9 cellular contexts compared by ENCODE assay signal in the genomic region with DNA sequence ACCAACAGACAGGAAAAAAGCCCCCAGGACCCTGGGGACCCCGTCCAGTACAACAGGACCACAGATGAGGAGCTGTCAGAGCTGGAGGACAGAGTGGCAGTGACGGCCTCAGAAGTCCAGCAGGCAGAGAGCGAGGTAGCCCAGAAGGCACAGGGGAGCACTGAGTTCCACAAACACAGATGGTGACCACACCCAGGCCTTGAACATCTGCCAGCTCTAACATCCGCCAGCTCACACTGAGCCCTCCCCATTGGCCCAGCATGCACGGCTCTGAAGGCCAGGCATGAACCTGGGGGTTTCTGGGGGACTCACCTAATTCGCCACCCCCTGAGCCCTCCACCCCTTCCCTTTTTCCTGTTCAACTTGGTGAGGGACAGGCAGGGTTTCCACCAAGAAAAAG. TPM values are rescaled to one million over a fixed set of nuclear protein-coding genes. Genes with fewer than 3 reads are reported as not detected.
DNase-seq lines count a peak whose midpoint lies in the region; ATAC-seq, FAIRE-seq and TF ChIP-seq lines count a peak whose summit lies in the region.
"Had no signal": no experiment of that assay in that cellular context is flagged by ENCODE, and none has a peak within 500 bp of the region (broad histone marks: within the 10 kb centered on the region; RNA-seq: fewer than 3 reads in every experiment).

No MANE protein-coding gene starts in this region.

- no peak overlapping the region for H3K9ac ChIP-seq in GM12878 (ENCODE audit: control insufficient read depth, insufficient read depth, low read length)

- 9% methylated on average over 6 of the region's 6 CpGs for WGBS in GM12878 (ENCODE audit: insufficient coverage, insufficient replicate concordance, low lambda C conversion rate, missing lambda C conversion rate)

- CTCF ChIA-PET in GM12878 (lab: Yijun Ruan, JAX) (interaction anchor here (0.7 to 2.8 kb wide), 8 partner anchors 10 to 132 kb away, joined by 3 to 18 read pairs (median 4); no protein-coding TSS in a partner anchor), OCI-LY7 (lab: Charles Lee; ENCODE audit: unreplicated experiment) (no interaction called here)

- H3K27ac ChIP-seq in GM12878 (ENCODE audit: control insufficient read depth, insufficient read depth), result no peak overlapping the region
- no peak overlapping the region for H3K27ac ChIP-seq in OCI-LY7 (ENCODE audit: low read depth, low read length, poor library complexity, severe bottlenecking)

- no peak overlapping the region for H3K4me3 ChIP-seq in GM12878
- H3K4me3 ChIP-seq in OCI-LY7 (ENCODE audit: low read depth, low read length, poor library complexity, severe bottlenecking), result no peak overlapping the region

- H3K27me3 ChIP-seq in GM12878 (replicated peaks in 1 of 2; ENCODE audit: control insufficient read depth in 2 of 2, insufficient read depth in 2 of 2, low read length in 1 of 2), result peaks cover 0 to 3% of the 10 kb centered on the region in 2 experiments; a peak in 1 of 4 replicates

- H3K4me2 ChIP-seq in GM12878 (ENCODE audit: control insufficient read depth, insufficient read depth) (no peak overlapping the region), OCI-LY7 (ENCODE audit: low read length) (no peak overlapping the region)

- no peak for TF ChIP-seq CTCF in GM12878 (IDR thresholded peaks at IDR 0.05 in 2 of 3, conservative IDR thresholded peaks at IDR 0.05 in 1 of 3; ENCODE audit: control insufficient read depth in 2 of 3, extremely low read depth in 1 of 3, insufficient read depth in 1 of 3, low read depth in 3 of 3, low read length in 3 of 3)
- TF ChIP-seq CTCF in OCI-LY7 (conservative IDR thresholded peaks at IDR 0.05; ENCODE audit: low read length), result no peak

- no TSS peak for BruUV-seq in GM12878 (replicated peaks; lab: Mats Ljungman, UMichigan)
- BruUV-seq in OCI-LY7 (replicated peaks; lab: Mats Ljungman, UMichigan), result no TSS peak

- no peaks in the 10 kb centered on the region for H3K36me3 ChIP-seq in GM12878 (ENCODE audit: control insufficient read depth in 2 of 2, insufficient read depth in 2 of 2, low read length in 1 of 2)
- no peaks in the 10 kb centered on the region for H3K36me3 ChIP-seq in OCI-LY7 (ENCODE audit: insufficient read depth, low read length)

- no peaks in the 10 kb centered on the region for H3K9me3 ChIP-seq in GM12878 (replicated peaks; ENCODE audit: control insufficient read depth, insufficient read depth, low read length)
- H3K9me3 ChIP-seq in OCI-LY7 (ENCODE audit: low read length), result no peaks in the 10 kb centered on the region

- ATAC-seq in GM12878, result peak; percentile 75
- no peak for ATAC-seq in HG02623 (IDR thresholded peaks at IDR 0.05; ENCODE audit: unreplicated experiment)
- ATAC-seq: activated T-helper 17 cell treated with anti-CD3 and anti-CD28 coated beads, Interleukin-2, amount 50 U/mL, for 72 hours had no signal

- TF ChIP-seq EP300 in GM12878 (IDR thresholded peaks at IDR 0.05; ENCODE audit: borderline replicate concordance in 1 of 2, control insufficient read depth in 1 of 2, low read depth in 2 of 2, low read length in 2 of 2), result no peak

- no peak for TF ChIP-seq POLR2A in GM12878 (IDR thresholded peaks at IDR 0.05; ENCODE audit: low read depth, low read length)

- in situ Hi-C loops in GM12878 (cut with MboI), result no loop called here

- RAD21 ChIA-PET in GM12878 (lab: Charles Lee; ENCODE audit: unreplicated experiment), result interaction anchor here (0.5 to 2.8 kb wide), 5 partner anchors 11 to 129 kb away, joined by 3 to 13 read pairs (median 3); no protein-coding TSS in a partner anchor

- H3K79me2 ChIP-seq in GM12878 (ENCODE audit: control insufficient read depth, insufficient read depth, low read length) (no peaks in the 10 kb centered on the region), OCI-LY7 (ENCODE audit: insufficient read depth, low read depth, low read length) (no peaks in the 10 kb centered on the region)

- no peak for FAIRE-seq in GM12878 (lab: Jason Lieb, UNC)

- intact Hi-C loops in GM12878 (cut with micrococcal nuclease; ENCODE audit: unreplicated experiment) (no loop called here), OCI-LY7 (cut with micrococcal nuclease; ENCODE audit: unreplicated experiment) (no loop called here), head of caudate nucleus (cut with DNase I) (no loop called here)

- no peaks in the 10 kb centered on the region for H4K20me1 ChIP-seq in GM12878 (ENCODE audit: control insufficient read depth, insufficient read depth)
- H4K20me1 ChIP-seq in OCI-LY7 (ENCODE audit: insufficient read depth, low read length), result no peaks in the 10 kb centered on the region

- no peak for TF ChIP-seq RAD21 in GM12878 (IDR thresholded peaks at IDR 0.05; ENCODE audit: insufficient read depth, low read depth, low read length)

- H2AFZ ChIP-seq in GM12878 (ENCODE audit: control insufficient read depth, low read depth, low read length) (no peak overlapping the region), OCI-LY7 (ENCODE audit: low read length) (no peak overlapping the region)

- H3K4me1 ChIP-seq in GM12878 (ENCODE audit: control insufficient read depth, insufficient read depth, low read length) (peaks cover 6% of the 10 kb centered on the region; the same call in 1 of the 2 replicates), OCI-LY7 (ENCODE audit: insufficient read depth, low read length, poor library complexity, severe bottlenecking) (no peaks in the 10 kb centered on the region)

- SMC1A ChIA-PET in GM12878 (lab: Charles Lee; ENCODE audit: uncharacterized antibody, unreplicated experiment), result interaction anchor here (1.0 to 3.5 kb wide), 4 partner anchors 10 to 31 kb away, joined by 3 to 16 read pairs (median 10); no protein-coding TSS in a partner anchor

- POLR2A ChIA-PET in GM12878 (lab: Charles Lee) (interaction anchor here (1.0 to 2.5 kb wide), 4 partner anchors 10 to 28 kb away, joined by 3 to 11 read pairs (median 4); no protein-coding TSS in a partner anchor), OCI-LY7 (lab: Charles Lee) (no interaction called here)

- no peaks in the 10 kb centered on the region for H3K9me2 ChIP-seq in OCI-LY7 (ENCODE audit: insufficient read depth, low read length)

- DNase-seq in DMS153 treated with DMSO at 0.1 percent for 48 hours (lab: John Stamatoyannopoulos, UW; ENCODE audit: unreplicated experiment), result peak; percentile 56
- peak; percentile 3 for DNase-seq in NCI-H146 treated with DMSO at 0.1 percent for 48 hours (lab: John Stamatoyannopoulos, UW; ENCODE audit: unreplicated experiment)
- no peak for DNase-seq in GM12878 (ENCODE audit: low read depth, low spot score)
- DNase-seq in mucosa of gallbladder (ENCODE audit: low spot score), result peak; percentile 66
- DNase-seq in COLO829 (ENCODE audit: low spot score), result no peak
- DNase-seq in OCI-LY7 (ENCODE audit: low spot score), result no peak
- DNase-seq in head of caudate nucleus, result no peak

RNA-seq across cellular contexts. Expression of gene PRLH, which starts 25.6 kb away (rescaled TPM):
- total RNA-seq in GM12878 (2013; cell fraction: nucleolus; rRNA removed), result not detected in 2 replicates
- not detected in 2 replicates for total RNA-seq in GM12878 (2014; rRNA removed)
- total RNA-seq in GM12878 (2014; rRNA removed; fragmentation: Illumina TruSeq; extraction: Trizol), result not detected in 2 replicates
- not detected in 2 replicates for total RNA-seq in GM12878 (2021)
- not detected for polyA plus RNA-seq in GM12878 (2011; ENCODE audit: low read depth)
- not detected in 2 replicates for polyA plus RNA-seq in GM12878 (2011; rRNA removed)
- not detected in 2 replicates for polyA plus RNA-seq in GM12878 (2011; cell fraction: cytosol; rRNA removed)
- polyA plus RNA-seq in GM12878 (2011; cell fraction: nucleus; rRNA removed), result not detected in 2 replicates
- polyA plus RNA-seq in GM12878 (2012), result not detected in 2 replicates
- polyA plus RNA-seq in GM12878 (2014; fragmentation: Illumina TruSeq; extraction: Trizol), result not detected in 2 replicates
- polyA plus RNA-seq in GM12878 (2014; fragmentation: Nextera tagmentation; extraction: Ambion mirVana), result not detected
- polyA plus RNA-seq in GM12878 (2014; rRNA removed), result not detected in 2 replicates
- not detected for polyA plus RNA-seq in GM12878 (2016; fragmentation: Nextera tagmentation; extraction: Ambion mirVana)
- polyA minus RNA-seq in GM12878 (2011; rRNA and poly(A)+ RNA removed), result not detected in 2 replicates
- not detected in 2 replicates for polyA minus RNA-seq in GM12878 (2011; cell fraction: cytosol; rRNA and poly(A)+ RNA removed)
- not detected in 2 replicates for polyA minus RNA-seq in GM12878 (2011; cell fraction: nucleus; rRNA and poly(A)+ RNA removed)
- total RNA-seq in mucosa of gallbladder, result not detected
- not detected in 2 replicates for total RNA-seq in OCI-LY7 (2014; rRNA removed; shearing (Covaris generic))
- total RNA-seq in OCI-LY7 (2022), result not detected in 2 replicates
- total RNA-seq: activated T-helper 17 cell treated with anti-CD3 and anti-CD28 coated beads, Interleukin-2, amount 50 U/mL, for 72 hours had no signal

RNA-seq across cellular contexts. Expression of gene RAB17, which starts 49.7 kb away (rescaled TPM):
- total RNA-seq in GM12878 (2013; cell fraction: nucleolus; rRNA removed), result 39.3 and 39.9 TPM in 2 replicates
- total RNA-seq in GM12878 (2014; rRNA removed) (0.11 and 0.17 TPM in 2 replicates), GM12878 (2014; rRNA removed; fragmentation: Illumina TruSeq; extraction: Trizol) (0.09 and 0.23 TPM in 2 replicates), GM12878 (2021) (1.1 TPM in 2 replicates), mucosa of gallbladder (64.8 TPM), OCI-LY7 (2022) (not detected in 2 replicates)
- 0.77 TPM for polyA plus RNA-seq in GM12878 (2011; ENCODE audit: low read depth)
- polyA plus RNA-seq in GM12878 (2011; rRNA removed) (0.42 and 1.2 TPM in 2 replicates), GM12878 (2014; fragmentation: Illumina TruSeq; extraction: Trizol) (0.28 and 0.87 TPM in 2 replicates), GM12878 (2014; fragmentation: Nextera tagmentation; extraction: Ambion mirVana) (under 1 TPM in 1 of 2 experiments, not detected in 1; 0.07 TPM), GM12878 (2014; rRNA removed) (0.56 and 1.4 TPM in 2 replicates), GM12878 (2016; fragmentation: Nextera tagmentation; extraction: Ambion mirVana) (not detected)
- polyA plus RNA-seq in GM12878 (2011; cell fraction: cytosol; rRNA removed), result 0.70 and 0.79 TPM in 2 replicates
- polyA plus RNA-seq in GM12878 (2011; cell fraction: nucleus; rRNA removed), result 2.4 and 3.8 TPM in 2 replicates
- polyA plus RNA-seq in GM12878 (2012), result 1.1 and 1.6 TPM in 2 replicates
- 0.88 and 0.98 TPM in 2 replicates for polyA minus RNA-seq in GM12878 (2011; rRNA and poly(A)+ RNA removed)
- 0.52 and 1.6 TPM in 2 replicates for polyA minus RNA-seq in GM12878 (2011; cell fraction: cytosol; rRNA and poly(A)+ RNA removed)
- 0.24 and 1.1 TPM in 2 replicates for polyA minus RNA-seq in GM12878 (2011; cell fraction: nucleus; rRNA and poly(A)+ RNA removed)
- not detected in 2 replicates for total RNA-seq in OCI-LY7 (2014; rRNA removed; shearing (Covaris generic))

RNA-seq across cellular contexts. Expression of gene MLPH, which starts 53.8 kb away (rescaled TPM):
- not detected in 2 replicates for total RNA-seq in GM12878 (2013; cell fraction: nucleolus; rRNA removed)
- total RNA-seq in GM12878 (2014; rRNA removed), result not detected in 2 replicates
- total RNA-seq in GM12878 (2014; rRNA removed; fragmentation: Illumina TruSeq; extraction: Trizol), result not detected in 2 replicates
- total RNA-seq in GM12878 (2021), result 0.40 and 0.85 TPM in 2 replicates
- not detected for polyA plus RNA-seq in GM12878 (2011; ENCODE audit: low read depth)
- 0.09 and 0.16 TPM in 2 replicates for polyA plus RNA-seq in GM12878 (2011; rRNA removed)
- 0.10 TPM in 1 of 2 replicates, not detected in the other for polyA plus RNA-seq in GM12878 (2011; cell fraction: cytosol; rRNA removed)
- polyA plus RNA-seq in GM12878 (2011; cell fraction: nucleus; rRNA removed), result 0.13 and 0.22 TPM in 2 replicates
- not detected in 2 replicates for polyA plus RNA-seq in GM12878 (2012)
- polyA plus RNA-seq in GM12878 (2014; fragmentation: Illumina TruSeq; extraction: Trizol), result not detected in 2 replicates
- not detected for polyA plus RNA-seq in GM12878 (2014; fragmentation: Nextera tagmentation; extraction: Ambion mirVana)
- polyA plus RNA-seq in GM12878 (2014; rRNA removed), result not detected in 2 replicates
- polyA plus RNA-seq in GM12878 (2016; fragmentation: Nextera tagmentation; extraction: Ambion mirVana), result not detected
- 0.82 and 0.95 TPM in 2 replicates for polyA minus RNA-seq in GM12878 (2011; rRNA and poly(A)+ RNA removed)
- not detected in 2 replicates for polyA minus RNA-seq in GM12878 (2011; cell fraction: cytosol; rRNA and poly(A)+ RNA removed)
- polyA minus RNA-seq in GM12878 (2011; cell fraction: nucleus; rRNA and poly(A)+ RNA removed), result 0.19 and 0.24 TPM in 2 replicates
- 222 TPM for total RNA-seq in mucosa of gallbladder
- not detected in 2 replicates for total RNA-seq in OCI-LY7 (2014; rRNA removed; shearing (Covaris generic))
- not detected in 2 replicates for total RNA-seq in OCI-LY7 (2022)
- total RNA-seq: activated T-helper 17 cell treated with anti-CD3 and anti-CD28 coated beads, Interleukin-2, amount 50 U/mL, for 72 hours had no signal

Comparison
In these comparisons a context has a peak if more than half of its experiments do, and no peak if none do; other contexts are left out.
1. DNase-seq: peak in DMS153 treated with DMSO at 0.1 percent for 48 hours (single experiment), NCI-H146 treated with DMSO at 0.1 percent for 48 hours (single experiment) and mucosa of gallbladder (single experiment); none in GM12878 (single experiment), COLO829 (single experiment), OCI-LY7 (single experiment) and head of caudate nucleus (0 of 42).
2. RNA of gene MLPH, which starts 53.8 kb away (total RNA-seq): 222 TPM in mucosa of gallbladder (single experiment); 0.40 to 0.85 TPM in GM12878 and not detected in OCI-LY7; every median in the first group is over 100 times any median in the second.